In the genomic region with DNA sequence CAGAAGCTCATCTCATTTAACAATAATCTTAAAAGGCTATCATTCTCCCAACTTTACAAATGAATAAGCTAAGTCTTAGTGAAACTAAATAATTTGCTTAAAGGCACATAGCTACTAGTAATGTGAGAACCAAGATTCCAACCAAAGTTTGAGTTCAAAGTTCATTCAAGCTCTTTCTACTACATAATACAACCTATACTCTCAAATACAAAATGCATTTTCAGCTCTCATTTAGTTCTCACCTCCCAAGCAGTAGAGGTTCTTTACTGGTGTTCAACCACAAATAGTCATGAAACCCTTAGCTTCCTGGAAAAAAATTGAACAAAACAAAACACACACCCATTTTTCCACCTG, we compare ENCODE assay signal across 12 cellular contexts. TPM values are rescaled to one million over a fixed set of nuclear protein-coding genes. Genes with fewer than 3 reads are reported as not detected.
A peak's percentile ranks its signal among the peaks of the same experiment; 100 is the strongest.
DNase-seq lines count a peak whose midpoint lies in the region; ATAC-seq and TF ChIP-seq lines count a peak whose summit lies in the region.
"Had no signal": no experiment of that assay in that cellular context is flagged by ENCODE, and none has a peak within 500 bp of the region (broad histone marks: within the 10 kb centered on the region; RNA-seq: fewer than 3 reads in every experiment).

No MANE protein-coding gene starts in this region.

- TF ChIP-seq CTCF in OCI-LY1 (IDR thresholded peaks at IDR 0.05; ENCODE audit: low read length) (no peak), suprapubic skin (IDR thresholded peaks at IDR 0.05) (no peak)

- H3K9me3 ChIP-seq in OCI-LY1 (ENCODE audit: low read length), result no peaks in the 10 kb centered on the region
- H3K9me3 ChIP-seq in suprapubic skin, result peaks cover 5% of the 10 kb centered on the region

- no peaks in the 10 kb centered on the region for H3K27me3 ChIP-seq in OCI-LY1 (ENCODE audit: insufficient read depth, low read length)
- no peaks in the 10 kb centered on the region for H3K27me3 ChIP-seq in suprapubic skin
- H3K27me3 ChIP-seq: foreskin keratinocyte had no signal

- peak; percentile 27 for ATAC-seq in GM19397 (IDR thresholded peaks at IDR 0.05; ENCODE audit: unreplicated experiment)
- peak; percentile 31 for ATAC-seq in HG02973 (IDR thresholded peaks at IDR 0.05; ENCODE audit: unreplicated experiment)
- ATAC-seq: foreskin keratinocyte had no signal

- peak overlapping the region; percentile 65 for H3K4me2 ChIP-seq in OCI-LY1 (ENCODE audit: low read length)

- peak overlapping the region; percentile 64 for H3K9ac ChIP-seq in OCI-LY1 (ENCODE audit: low read length)

- H3F3A ChIP-seq in OCI-LY1 (ENCODE audit: insufficient read depth, low read length), result 0 out of 2 replicates have a peak, but pooled peaks cover 8% of the 10 kb centered on the region

- H3K36me3 ChIP-seq in OCI-LY1 (ENCODE audit: insufficient read depth, low read length) (no peaks in the 10 kb centered on the region), suprapubic skin (no peaks in the 10 kb centered on the region)

- H3K9me2 ChIP-seq in OCI-LY1 (ENCODE audit: low read depth, low read length), result no peaks in the 10 kb centered on the region

- TF ChIP-seq POLR2A in suprapubic skin (IDR thresholded peaks at IDR 0.05), result no peak

- DNase-seq in NCI-H1105 (lab: John Stamatoyannopoulos, UW), result no peak
- DNase-seq in suprapubic skin (ENCODE audit: low spot score in 2 of 2), result no peak
- no peak for DNase-seq in SKM-1 (lab: John Stamatoyannopoulos, UW; ENCODE audit: unreplicated experiment)
- no peak for DNase-seq in glomerular visceral epithelial cell (ENCODE audit: extremely low spot score)
- DNase-seq: DMS53, foreskin keratinocyte, midbrain, NCI-H510A had no signal

- no peaks in the 10 kb centered on the region for H4K20me1 ChIP-seq in OCI-LY1 (ENCODE audit: insufficient read depth, low read length)

- H3K4me1 ChIP-seq in OCI-LY1 (ENCODE audit: insufficient read depth, low read length, severe bottlenecking), result peaks cover 34% of the 10 kb centered on the region
- H3K4me1 ChIP-seq in suprapubic skin, result peaks cover 3% of the 10 kb centered on the region
- H3K4me1 ChIP-seq: foreskin keratinocyte had no signal

- peaks cover 35% of the 10 kb centered on the region for H3K79me2 ChIP-seq in OCI-LY1 (ENCODE audit: insufficient read depth, low read length)

- H3K4me3 ChIP-seq in GM08714 (ENCODE audit: low read length) (peak overlapping the region; percentile 37; the same call in 1 of the 2 replicates), OCI-LY1 (ENCODE audit: low read depth, low read length, poor library complexity, severe bottlenecking) (no peak overlapping the region), suprapubic skin (no peak overlapping the region)

- no peak overlapping the region for H2AFZ ChIP-seq in OCI-LY1 (ENCODE audit: low read length)

- no peak for TF ChIP-seq EP300 in suprapubic skin (IDR thresholded peaks at IDR 0.05)

- H3K27ac ChIP-seq in OCI-LY1 (ENCODE audit: low read depth, low read length, poor library complexity, severe bottlenecking), result peak overlapping the region; percentile 83
- no peak overlapping the region for H3K27ac ChIP-seq in suprapubic skin
- H3K27ac ChIP-seq: foreskin keratinocyte had no signal

RNA-seq across cellular contexts. Expression of gene DDHD1, which starts 43.5 kb away (rescaled TPM):
- 10 to 100 TPM; 10.1 to 25.3 (median 14.7) TPM for total RNA-seq in suprapubic skin
